23 cellular contexts compared by ENCODE assay signal in genomic region chr2:165182029-165182428, GRCh38. TPM values are rescaled to one million over a fixed set of nuclear protein-coding genes. Genes with fewer than 3 reads are reported as not detected.
"Had no signal": no experiment of that assay in that cellular context is flagged by ENCODE, and none has a peak within 500 bp of the region (broad histone marks: within the 10 kb centered on the region; RNA-seq: fewer than 3 reads in every experiment).

No MANE protein-coding gene starts in this region.

- DNase-seq: activated CD4-positive, alpha-beta T cell treated with anti-CD3 and anti-CD28 coated beads for 4 hours; activated CD4-positive, alpha-beta T cell treated with anti-CD3 and anti-CD28 coated beads, Interleukin-2, amount 50 U/mL, for 4 hours; activated CD8-positive, alpha-beta T cell treated with anti-CD3 and anti-CD28 coated beads, Interleukin-2, amount 10 ng/mL, durations not matched to agents 7 days and 5 days; activated gamma-delta T cell; activated naive CD4-positive, alpha-beta T cell treated with anti-CD3 and anti-CD28 coated beads for 36 hours; activated T-cell treated with anti-CD3 and anti-CD28 coated beads, Interleukin-2, amount 50 U/mL, for 24 hours; amygdala; MG63; NCI-H1105; NCI-H1436; NCI-H1694 treated with DMSO at 0.1 percent for 48 hours; NCI-H2029 treated with DMSO at 0.1 percent for 48 hours; NCI-H345; NCI-H510A; NCI-H526 treated with DMSO at 0.1 percent for 48 hours; NCI-H82; SIG-M5; T-helper 17 cell; T-helper 9 cell had no signal

- H3K36me3 Mint-ChIP-seq: activated naive CD8-positive, alpha-beta T cell had no signal

- H3K4me3 Mint-ChIP-seq: activated CD8-positive, alpha-beta T cell treated with anti-CD3 and anti-CD28 coated beads, Interleukin-2, amount 10 ng/mL, durations not matched to agents 7 days and 5 days; activated naive CD4-positive, alpha-beta T cell treated with anti-CD3 and anti-CD28 coated beads for 36 hours; activated naive CD8-positive, alpha-beta T cell; activated T-cell treated with anti-CD3 and anti-CD28 coated beads, Interleukin-2, amount 50 U/mL, for 24 hours; activated T-helper 17 cell treated with anti-CD3 and anti-CD28 coated beads, Interleukin-2, amount 50 U/mL, for 72 hours; brain; T-helper 17 cell had no signal

- H3K27ac Mint-ChIP-seq: activated CD8-positive, alpha-beta T cell treated with anti-CD3 and anti-CD28 coated beads, Interleukin-2, amount 10 ng/mL, durations not matched to agents 7 days and 5 days; activated naive CD4-positive, alpha-beta T cell treated with anti-CD3 and anti-CD28 coated beads for 36 hours; activated naive CD8-positive, alpha-beta T cell; activated T-cell treated with anti-CD3 and anti-CD28 coated beads, Interleukin-2, amount 50 U/mL, for 24 hours; activated T-helper 17 cell treated with anti-CD3 and anti-CD28 coated beads, Interleukin-2, amount 50 U/mL, for 72 hours; brain; T-helper 17 cell had no signal

- H3K9me3 Mint-ChIP-seq: activated naive CD4-positive, alpha-beta T cell treated with anti-CD3 and anti-CD28 coated beads for 36 hours; activated T-cell treated with anti-CD3 and anti-CD28 coated beads, Interleukin-2, amount 50 U/mL, for 24 hours; activated T-helper 17 cell treated with anti-CD3 and anti-CD28 coated beads, Interleukin-2, amount 50 U/mL, for 72 hours; brain had no signal

- H3K27me3 Mint-ChIP-seq: activated T-cell treated with anti-CD3 and anti-CD28 coated beads, Interleukin-2, amount 50 U/mL, for 24 hours; brain; T-helper 17 cell had no signal

- H3K4me1 Mint-ChIP-seq: activated T-helper 17 cell treated with anti-CD3 and anti-CD28 coated beads, Interleukin-2, amount 50 U/mL, for 72 hours; T-helper 17 cell had no signal

- ATAC-seq: activated CD8-positive, alpha-beta T cell treated with anti-CD3 and anti-CD28 coated beads, Interleukin-2, amount 10 ng/mL, durations not matched to agents 7 days and 5 days; activated T-helper 17 cell treated with anti-CD3 and anti-CD28 coated beads, Interleukin-2, amount 50 U/mL, for 72 hours; T-helper 17 cell had no signal

RNA-seq across cellular contexts. Expression of gene SCN3A, which starts 21.8 kb away (rescaled TPM):
- total RNA-seq: activated CD8-positive, alpha-beta T cell treated with anti-CD3 and anti-CD28 coated beads, Interleukin-2, amount 10 ng/mL, durations not matched to agents 7 days and 5 days; activated T-helper 17 cell treated with anti-CD3 and anti-CD28 coated beads, Interleukin-2, amount 50 U/mL, for 72 hours had no signal

RNA-seq across cellular contexts. Expression of gene SCN2A, which starts 57.2 kb away (rescaled TPM):
- total RNA-seq: OCI-LY7 had no signal
